Comparison of ENCODE assay signal across 2 cellular contexts in genomic region chr3:46858996-46859710, GRCh38.
A peak's percentile ranks its signal among the peaks of the same experiment; 100 is the strongest.
TF ChIP-seq lines count a peak whose summit lies in the region.

No MANE protein-coding gene starts in this region.

TF ChIP-seq in liver, 16 proteins besides CTCF, POLR2A, EP300 and RAD21:
- TF ChIP-seq RXRA (IDR thresholded peaks at IDR 0.05) (peak; percentile 85 to 89), NR2F2 (IDR thresholded peaks at IDR 0.05) (peak; percentile 93), TAF1 (conservative IDR thresholded peaks at IDR 0.05) (no peak)
- TF ChIP-seq, protein P1, sequence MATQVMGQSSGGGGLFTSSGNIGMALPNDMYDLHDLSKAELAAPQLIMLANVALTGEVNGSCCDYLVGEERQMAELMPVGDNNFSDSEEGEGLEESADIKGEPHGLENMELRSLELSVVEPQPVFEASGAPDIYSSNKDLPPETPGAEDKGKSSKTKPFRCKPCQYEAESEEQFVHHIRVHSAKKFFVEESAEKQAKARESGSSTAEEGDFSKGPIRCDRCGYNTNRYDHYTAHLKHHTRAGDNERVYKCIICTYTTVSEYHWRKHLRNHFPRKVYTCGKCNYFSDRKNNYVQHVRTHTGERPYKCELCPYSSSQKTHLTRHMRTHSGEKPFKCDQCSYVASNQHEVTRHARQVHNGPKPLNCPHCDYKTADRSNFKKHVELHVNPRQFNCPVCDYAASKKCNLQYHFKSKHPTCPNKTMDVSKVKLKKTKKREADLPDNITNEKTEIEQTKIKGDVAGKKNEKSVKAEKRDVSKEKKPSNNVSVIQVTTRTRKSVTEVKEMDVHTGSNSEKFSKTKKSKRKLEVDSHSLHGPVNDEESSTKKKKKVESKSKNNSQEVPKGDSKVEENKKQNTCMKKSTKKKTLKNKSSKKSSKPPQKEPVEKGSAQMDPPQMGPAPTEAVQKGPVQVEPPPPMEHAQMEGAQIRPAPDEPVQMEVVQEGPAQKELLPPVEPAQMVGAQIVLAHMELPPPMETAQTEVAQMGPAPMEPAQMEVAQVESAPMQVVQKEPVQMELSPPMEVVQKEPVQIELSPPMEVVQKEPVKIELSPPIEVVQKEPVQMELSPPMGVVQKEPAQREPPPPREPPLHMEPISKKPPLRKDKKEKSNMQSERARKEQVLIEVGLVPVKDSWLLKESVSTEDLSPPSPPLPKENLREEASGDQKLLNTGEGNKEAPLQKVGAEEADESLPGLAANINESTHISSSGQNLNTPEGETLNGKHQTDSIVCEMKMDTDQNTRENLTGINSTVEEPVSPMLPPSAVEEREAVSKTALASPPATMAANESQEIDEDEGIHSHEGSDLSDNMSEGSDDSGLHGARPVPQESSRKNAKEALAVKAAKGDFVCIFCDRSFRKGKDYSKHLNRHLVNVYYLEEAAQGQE (IDR thresholded peaks at IDR 0.05): no peak
TF ChIP-seq in liver: peak in this region for 2.

TF ChIP-seq in HepG2, 621 proteins besides CTCF, POLR2A, EP300 and RAD21:
- TF ChIP-seq ARNT (IDR thresholded peaks at IDR 0.05): no peak
- no peak for TF ChIP-seq ZBTB8A (CRISPR knock-in tag; IDR thresholded peaks at IDR 0.05; ENCODE audit: borderline replicate concordance, low read depth)
- TF ChIP-seq ZNF121 (CRISPR knock-in tag; IDR thresholded peaks at IDR 0.05): no peak
- no peak for TF ChIP-seq ZNF772 (CRISPR knock-in tag; IDR thresholded peaks at IDR 0.05)
- no peak for TF ChIP-seq ZNF30 (CRISPR knock-in tag; IDR thresholded peaks at IDR 0.05)
- no peak for TF ChIP-seq ZNF12 (CRISPR knock-in tag; IDR thresholded peaks at IDR 0.05)
- TF ChIP-seq, protein P2, sequence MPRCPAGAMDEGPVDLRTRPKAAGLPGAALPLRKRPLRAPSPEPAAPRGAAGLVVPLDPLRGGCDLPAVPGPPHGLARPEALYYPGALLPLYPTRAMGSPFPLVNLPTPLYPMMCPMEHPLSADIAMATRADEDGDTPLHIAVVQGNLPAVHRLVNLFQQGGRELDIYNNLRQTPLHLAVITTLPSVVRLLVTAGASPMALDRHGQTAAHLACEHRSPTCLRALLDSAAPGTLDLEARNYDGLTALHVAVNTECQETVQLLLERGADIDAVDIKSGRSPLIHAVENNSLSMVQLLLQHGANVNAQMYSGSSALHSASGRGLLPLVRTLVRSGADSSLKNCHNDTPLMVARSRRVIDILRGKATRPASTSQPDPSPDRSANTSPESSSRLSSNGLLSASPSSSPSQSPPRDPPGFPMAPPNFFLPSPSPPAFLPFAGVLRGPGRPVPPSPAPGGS (CRISPR knock-in tag; IDR thresholded peaks at IDR 0.05): no peak
- no peak for TF ChIP-seq REPIN1 (CRISPR knock-in tag; IDR thresholded peaks at IDR 0.05; ENCODE audit: borderline replicate concordance, low read depth)
- TF ChIP-seq DNMT3B (CRISPR knock-in tag; conservative IDR thresholded peaks at IDR 0.05): no peak
- no peak for TF ChIP-seq AGO2 (optimal IDR thresholded peaks at IDR 0.05; ENCODE audit: low read depth, low read length)
- no peak for TF ChIP-seq ZFP36L1 (CRISPR knock-in tag; IDR thresholded peaks at IDR 0.05)
- no peak for TF ChIP-seq PTBP1 (IDR thresholded peaks at IDR 0.05; ENCODE audit: low read depth, low read length, poor library complexity, severe bottlenecking)
- no peak for TF ChIP-seq ZNF552 (CRISPR knock-in tag; IDR thresholded peaks at IDR 0.05; ENCODE audit: borderline replicate concordance)
- TF ChIP-seq GABPB1 (CRISPR knock-in tag; IDR thresholded peaks at IDR 0.05): no peak
- no peak for TF ChIP-seq RNF2 (conservative IDR thresholded peaks at IDR 0.05; ENCODE audit: low read depth)
- TF ChIP-seq, protein P3, sequence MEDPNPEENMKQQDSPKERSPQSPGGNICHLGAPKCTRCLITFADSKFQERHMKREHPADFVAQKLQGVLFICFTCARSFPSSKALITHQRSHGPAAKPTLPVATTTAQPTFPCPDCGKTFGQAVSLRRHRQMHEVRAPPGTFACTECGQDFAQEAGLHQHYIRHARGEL (CRISPR knock-in tag; IDR thresholded peaks at IDR 0.05): no peak
